In genomic region chr19:38682872-38683392, GRCh38 we compare ENCODE assay signal across 8 cellular contexts. TPM values are rescaled to one million over a fixed set of nuclear protein-coding genes. Genes with fewer than 3 reads are reported as not detected.
A peak's percentile ranks its signal among the peaks of the same experiment; 100 is the strongest.
DNase-seq lines count a peak whose midpoint lies in the region; ATAC-seq and TF ChIP-seq lines count a peak whose summit lies in the region.

No MANE protein-coding gene starts in this region.

- H3K36me3 ChIP-seq in upper lobe of right lung, result no peaks in the 10 kb centered on the region

- no peak for DNase-seq in activated T-cell treated with anti-CD3 and anti-CD28 coated beads, Interleukin-2, amount 50 U/mL, for 24 hours
- DNase-seq in activated T-cell treated with anti-CD3 and anti-CD28 coated beads, Interleukin-2, amount 50 U/mL, for 4 hours, result no peak
- DNase-seq in mesothelial cell of epicardium (ENCODE audit: low spot score in 2 of 2, unreplicated experiment in 2 of 2) (no peak), upper lobe of right lung (no peak), cerebellum (ENCODE audit: low spot score) (no peak), GOT3 (lab: John Stamatoyannopoulos, UW) (no peak)

- H3K36me3 Mint-ChIP-seq in activated T-cell treated with anti-CD3 and anti-CD28 coated beads, Interleukin-2, amount 50 U/mL, for 24 hours (ENCODE audit: low read depth), result peaks cover 41% of the 10 kb centered on the region
- peaks cover 13% of the 10 kb centered on the region for H3K36me3 Mint-ChIP-seq in activated T-cell treated with anti-CD3 and anti-CD28 coated beads, Interleukin-2, amount 50 U/mL, for 4 hours (ENCODE audit: insufficient read depth)
- peaks cover 23% of the 10 kb centered on the region for H3K36me3 Mint-ChIP-seq in mesothelial cell of epicardium

- peak overlapping the region; percentile 90 for H3K27ac Mint-ChIP-seq in activated T-cell treated with anti-CD3 and anti-CD28 coated beads, Interleukin-2, amount 50 U/mL, for 24 hours
- peak overlapping the region; percentile 100 for H3K27ac Mint-ChIP-seq in mesothelial cell of epicardium

- H3K27me3 Mint-ChIP-seq in activated T-cell treated with anti-CD3 and anti-CD28 coated beads, Interleukin-2, amount 50 U/mL, for 24 hours, result no peaks in the 10 kb centered on the region
- no peaks in the 10 kb centered on the region for H3K27me3 Mint-ChIP-seq in activated T-cell treated with anti-CD3 and anti-CD28 coated beads, Interleukin-2, amount 50 U/mL, for 4 hours (ENCODE audit: low read depth)
- H3K27me3 Mint-ChIP-seq in mesothelial cell of epicardium (ENCODE audit: low read depth), result no peaks in the 10 kb centered on the region

- H3K27me3 ChIP-seq in upper lobe of right lung, result no peaks in the 10 kb centered on the region

- H3K27ac ChIP-seq in cingulate gyrus (ENCODE audit: low read depth, low read length) (peak overlapping the region; percentile 31), upper lobe of right lung (peak overlapping the region; percentile 80)

- H3K9me3 ChIP-seq in upper lobe of right lung, result no peaks in the 10 kb centered on the region

- no peak overlapping the region for H3K4me3 Mint-ChIP-seq in activated T-cell treated with anti-CD3 and anti-CD28 coated beads, Interleukin-2, amount 50 U/mL, for 24 hours
- no peak overlapping the region for H3K4me3 Mint-ChIP-seq in activated T-cell treated with anti-CD3 and anti-CD28 coated beads, Interleukin-2, amount 50 U/mL, for 4 hours
- H3K4me3 Mint-ChIP-seq in mesothelial cell of epicardium, result peak overlapping the region; percentile 2

- intact Hi-C loops in upper lobe of right lung (cut with DNase I), result no loop called here

- H3K9me3 Mint-ChIP-seq in activated T-cell treated with anti-CD3 and anti-CD28 coated beads, Interleukin-2, amount 50 U/mL, for 24 hours, result no peaks in the 10 kb centered on the region
- no peaks in the 10 kb centered on the region for H3K9me3 Mint-ChIP-seq in activated T-cell treated with anti-CD3 and anti-CD28 coated beads, Interleukin-2, amount 50 U/mL, for 4 hours
- H3K9me3 Mint-ChIP-seq in mesothelial cell of epicardium, result peaks cover 6% of the 10 kb centered on the region

- no peak overlapping the region for H3K4me3 ChIP-seq in upper lobe of right lung

- H3K4me1 Mint-ChIP-seq in activated T-cell treated with anti-CD3 and anti-CD28 coated beads, Interleukin-2, amount 50 U/mL, for 24 hours (ENCODE audit: low read depth), result peaks cover 88% of the 10 kb centered on the region
- peaks cover 90% of the 10 kb centered on the region for H3K4me1 Mint-ChIP-seq in activated T-cell treated with anti-CD3 and anti-CD28 coated beads, Interleukin-2, amount 50 U/mL, for 4 hours (ENCODE audit: low read depth)
- H3K4me1 Mint-ChIP-seq in mesothelial cell of epicardium, result peaks cover 64% of the 10 kb centered on the region

- ATAC-seq in activated T-cell treated with anti-CD3 and anti-CD28 coated beads, Interleukin-2, amount 50 U/mL, for 4 hours, result no peak
- ATAC-seq in upper lobe of right lung, result peak; percentile 0
- ATAC-seq in HG03469 (IDR thresholded peaks at IDR 0.05; ENCODE audit: unreplicated experiment), result no peak

- peaks cover 97% of the 10 kb centered on the region for H3K4me1 ChIP-seq in upper lobe of right lung

- no peak for TF ChIP-seq CTCF in mesothelial cell of epicardium (IDR thresholded peaks at IDR 0.05; ENCODE audit: unreplicated experiment)
- no peak for TF ChIP-seq CTCF in upper lobe of right lung (IDR thresholded peaks at IDR 0.05)

RNA-seq across cellular contexts. Expression of gene ACTN4, which starts 35.5 kb away (rescaled TPM):
- 100 to 1,000 TPM; 215 to 233 (median 230) TPM for total RNA-seq in activated T-cell treated with anti-CD3 and anti-CD28 coated beads, Interleukin-2, amount 50 U/mL, for 4 hours
- total RNA-seq in mesothelial cell of epicardium (452 to 469 TPM (median 460 TPM) in 3 replicates), upper lobe of right lung (565 TPM), cerebellum (71.8 TPM)
